8 cellular contexts compared by ENCODE assay signal in the genomic region with DNA sequence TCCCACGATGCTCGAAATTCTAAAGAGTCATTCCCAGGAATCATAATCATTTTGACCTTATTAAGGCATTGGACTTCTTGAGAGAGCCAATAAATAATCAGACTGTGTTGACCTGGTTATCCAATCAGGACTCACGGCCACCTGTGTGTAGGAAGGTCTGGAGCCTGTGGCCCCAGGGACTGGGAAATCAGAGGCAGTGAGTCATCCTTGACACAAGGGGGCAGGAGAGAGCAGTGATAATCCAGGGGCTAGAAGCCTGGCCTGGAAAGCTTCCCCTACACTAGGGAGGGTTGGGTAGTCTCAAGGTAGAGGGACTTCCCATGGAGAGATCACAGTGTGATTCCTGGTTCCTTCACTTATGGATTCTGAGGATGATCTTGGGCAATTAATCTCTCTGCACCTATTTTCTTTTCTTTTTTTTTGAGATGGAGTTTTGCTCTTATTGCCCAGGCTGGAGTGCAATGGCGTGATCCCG. TPM values are rescaled to one million over a fixed set of nuclear protein-coding genes. Genes with fewer than 3 reads are reported as not detected.
DNase-seq lines count a peak whose midpoint lies in the region; ATAC-seq and TF ChIP-seq lines count a peak whose summit lies in the region.

No MANE protein-coding gene starts in this region.

- peak; percentile 74 for TF ChIP-seq CTCF in RWPE2 (IDR thresholded peaks at IDR 0.05; ENCODE audit: poor library complexity, severe bottlenecking)
- peak in 1 of 3 donors; percentile 22 for TF ChIP-seq CTCF in omental fat pad (IDR thresholded peaks at IDR 0.05)

- no peaks in the 10 kb centered on the region for H3K27me3 ChIP-seq in MG63
- no peaks in the 10 kb centered on the region for H3K27me3 ChIP-seq in RWPE2 (ENCODE audit: insufficient read depth, poor library complexity, severe bottlenecking)

- no peaks in the 10 kb centered on the region for H3K9me3 ChIP-seq in MG63
- H3K9me3 ChIP-seq in RWPE2 (ENCODE audit: severe bottlenecking) = no peaks in the 10 kb centered on the region

- H3K4me1 ChIP-seq in RWPE2 (ENCODE audit: insufficient read depth, poor library complexity, severe bottlenecking) = peaks cover 15% of the 10 kb centered on the region

- H3K36me3 ChIP-seq in MG63 (no peaks in the 10 kb centered on the region), RWPE2 (ENCODE audit: low read depth) (0 out of 2 replicates have a peak, but pooled peaks cover 5% of the 10 kb centered on the region)

- no peak overlapping the region for H3K4me3 ChIP-seq in MG63
- H3K4me3 ChIP-seq in RWPE2 (ENCODE audit: severe bottlenecking) = no peak overlapping the region

- H3K27ac ChIP-seq in RWPE2 (ENCODE audit: poor library complexity, severe bottlenecking) = no peak overlapping the region

- DNase-seq in C1 segment of cervical spinal cord (lab: John Stamatoyannopoulos, UW) = peak in 9 of 14 donors; percentile 10 to 39 (median 18)
- DNase-seq in MG63 = peak; percentile 50
- no peak for DNase-seq in RWPE2 (ENCODE audit: low spot score)
- DNase-seq in activated gamma-delta T cell treated with anti-CD3 and anti-CD28 coated beads, Interleukin-2, amount 50 U/mL, for 16 hours (ENCODE audit: low read depth) = peak; percentile 50
- peak; percentile 63 for DNase-seq in globus pallidus (ENCODE audit: low spot score)
- DNase-seq in putamen (ENCODE audit: low spot score) = peak; percentile 42
- no peak for DNase-seq in omental fat pad (ENCODE audit: low spot score)

- ATAC-seq in GM19395 (IDR thresholded peaks at IDR 0.05; ENCODE audit: unreplicated experiment) (peak; percentile 46), RWPE2 (ENCODE audit: low read depth) (peak; percentile 74), omental fat pad (ENCODE audit: low FRiP score) (no peak)

RNA-seq across cellular contexts. Expression of a gene that starts 4.7 kb away (rescaled TPM):
- total RNA-seq in MG63 (2014; rRNA removed; shearing (Covaris generic); ENCODE audit: low replicate concordance) = 7.6 and 15.3 TPM in 2 replicates
- 10 to 100 TPM; 12.5 to 16.2 (median 13.1) TPM for total RNA-seq in omental fat pad

RNA-seq across cellular contexts. Expression of a gene that starts 15.8 kb away (rescaled TPM):
- total RNA-seq in MG63 (2014; rRNA removed; shearing (Covaris generic); ENCODE audit: low replicate concordance) = 23.8 and 27.7 TPM in 2 replicates
- 10 to 100 TPM; 17.7 to 25.2 (median 24.1) TPM for total RNA-seq in omental fat pad

RNA-seq across cellular contexts. Expression of a gene that starts 50.1 kb away (rescaled TPM):
- 10.5 and 17.8 TPM in 2 replicates for total RNA-seq in MG63 (2014; rRNA removed; shearing (Covaris generic); ENCODE audit: low replicate concordance)
- 10 to 100 TPM in 2 of 4 donors, 1 to 10 TPM in 2; 6.7 to 45.4 (median 19.5) TPM for total RNA-seq in omental fat pad

Comparison
In these comparisons a context has a peak if more than half of its experiments do, and no peak if none do; other contexts are left out.
1. DNase-seq: peak in C1 segment of cervical spinal cord (9 of 14), MG63 (single experiment), activated gamma-delta T cell treated with anti-CD3 and anti-CD28 coated beads, Interleukin-2, amount 50 U/mL, for 16 hours (single experiment), globus pallidus (single experiment) and putamen (single experiment); none in RWPE2 (single experiment) and omental fat pad (single experiment).